ENCODE assay signal across 12 cellular contexts in the genomic region with DNA sequence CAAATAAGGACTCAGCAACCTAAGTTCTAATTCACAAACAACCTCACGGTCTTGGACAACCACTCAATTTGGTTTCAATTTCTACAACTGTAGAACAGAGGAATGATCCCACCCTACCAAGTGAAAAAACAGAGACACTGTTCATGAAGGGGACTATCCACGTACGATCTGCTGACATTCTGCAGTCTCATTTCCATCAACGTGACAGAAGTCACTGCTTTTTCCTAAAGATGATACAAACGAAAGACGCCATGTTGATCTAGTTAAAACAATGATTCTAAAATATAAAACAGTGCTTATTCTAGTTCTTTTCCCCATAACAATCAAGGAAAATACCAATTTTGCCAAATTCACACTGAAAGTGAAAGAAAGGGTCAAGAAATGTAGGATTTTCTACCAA. TPM values are rescaled to one million over a fixed set of nuclear protein-coding genes. Genes with fewer than 3 reads are reported as not detected.
DNase-seq lines count a peak whose midpoint lies in the region; ATAC-seq and TF ChIP-seq lines count a peak whose summit lies in the region.
"Had no signal": no experiment of that assay in that cellular context is flagged by ENCODE, and none has a peak within 500 bp of the region (broad histone marks: within the 10 kb centered on the region; RNA-seq: fewer than 3 reads in every experiment).

No MANE protein-coding gene starts in this region.

- H3K27me3 Mint-ChIP-seq in osteocyte (ENCODE audit: unreplicated experiment), result no peaks in the 10 kb centered on the region

- H3K27me3 ChIP-seq in HUES6 (ENCODE audit: control insufficient read depth, insufficient read depth, low read length), result no peaks in the 10 kb centered on the region
- H3K27me3 ChIP-seq in BE2C, result no peaks in the 10 kb centered on the region

- H3K36me3 Mint-ChIP-seq in osteocyte (ENCODE audit: unreplicated experiment), result peaks cover 22% of the 10 kb centered on the region

- H3K36me3 ChIP-seq in HUES6 (ENCODE audit: control insufficient read depth, insufficient read depth, low read length) (peaks cover 23% of the 10 kb centered on the region), BE2C (peaks cover 20% of the 10 kb centered on the region)

- DNase-seq in osteocyte (ENCODE audit: extremely low spot score, unreplicated experiment) (no peak), BE2C (no peak)
- DNase-seq: Karpas-422; kidney glomerular epithelial cell; stimulated activated naive CD4-positive, alpha-beta T cell treated with Interleukin-2 at 50 U/mL for 16 hours had no signal

- peak overlapping the region; percentile 88 for H3K27ac ChIP-seq in 22Rv1
- peak overlapping the region; percentile 49; the same call in 1 of the 2 replicates for H3K27ac ChIP-seq in HUES6 (ENCODE audit: low read depth, low read length)
- peak overlapping the region; percentile 20 for H3K27ac ChIP-seq in cingulate gyrus (ENCODE audit: low read depth, low read length)

- TF ChIP-seq CTCF in 22Rv1 (IDR thresholded peaks at IDR 0.05), result no peak
- no peak for TF ChIP-seq CTCF in osteocyte (IDR thresholded peaks at IDR 0.05)
- no peak for TF ChIP-seq CTCF in BE2C (IDR thresholded peaks at IDR 0.05; ENCODE audit: low read depth, low read length)

- peak overlapping the region; percentile 92 for H3K27ac Mint-ChIP-seq in osteocyte (ENCODE audit: unreplicated experiment)

- H3K9me3 ChIP-seq in HUES6 (ENCODE audit: control insufficient read depth, insufficient read depth, low read depth, low read length) (no peaks in the 10 kb centered on the region), BE2C (no peaks in the 10 kb centered on the region)

- H3K4me1 Mint-ChIP-seq in osteocyte (ENCODE audit: unreplicated experiment), result peaks cover 87% of the 10 kb centered on the region

- peaks cover 48% of the 10 kb centered on the region for H3K4me1 ChIP-seq in HUES6 (ENCODE audit: control insufficient read depth, insufficient read depth, low read length)
- H3K4me1 ChIP-seq in BE2C, result peaks cover 33% of the 10 kb centered on the region

- H3K4me3 Mint-ChIP-seq in osteocyte (ENCODE audit: unreplicated experiment), result peak overlapping the region; percentile 3

- H3K9ac ChIP-seq in HUES6 (ENCODE audit: low read length), result peak overlapping the region; percentile 32

- ATAC-seq in HG03039 (IDR thresholded peaks at IDR 0.05; ENCODE audit: unreplicated experiment) (no peak), HG03460 (IDR thresholded peaks at IDR 0.05; ENCODE audit: unreplicated experiment) (no peak), GM18868 (IDR thresholded peaks at IDR 0.05; ENCODE audit: unreplicated experiment) (no peak)

- H3K9me3 Mint-ChIP-seq in osteocyte (ENCODE audit: unreplicated experiment), result no peaks in the 10 kb centered on the region

- H3K4me3 ChIP-seq in HUES6 (ENCODE audit: low read depth, low read length) (no peak overlapping the region), BE2C (ENCODE audit: low read depth, low read length) (no peak overlapping the region)

RNA-seq across cellular contexts. Expression of gene CORO1C, which starts 38.1 kb away (rescaled TPM):
- 234 and 248 TPM in 2 replicates for total RNA-seq in osteocyte
- 86.3 TPM for polyA plus RNA-seq in BE2C (2012; ENCODE audit: insufficient read depth, insufficient read length, low read depth)

RNA-seq across cellular contexts. Expression of gene SELPLG, which starts 59.5 kb away (rescaled TPM):
- total RNA-seq in osteocyte, result 0.59 and 0.78 TPM in 2 replicates
- polyA plus RNA-seq in BE2C (2012; ENCODE audit: insufficient read depth, insufficient read length, low read depth), result 1.4 TPM
- total RNA-seq: NCI-H460 had no signal

Comparison
In these comparisons a context has a peak if more than half of its experiments do, and no peak if none do; other contexts are left out.
1. H3K27ac ChIP-seq: peak in every context shown above with its lines; median percentile 88 in 22Rv1; 49 in HUES6; 20 in cingulate gyrus.